In the genomic region with DNA sequence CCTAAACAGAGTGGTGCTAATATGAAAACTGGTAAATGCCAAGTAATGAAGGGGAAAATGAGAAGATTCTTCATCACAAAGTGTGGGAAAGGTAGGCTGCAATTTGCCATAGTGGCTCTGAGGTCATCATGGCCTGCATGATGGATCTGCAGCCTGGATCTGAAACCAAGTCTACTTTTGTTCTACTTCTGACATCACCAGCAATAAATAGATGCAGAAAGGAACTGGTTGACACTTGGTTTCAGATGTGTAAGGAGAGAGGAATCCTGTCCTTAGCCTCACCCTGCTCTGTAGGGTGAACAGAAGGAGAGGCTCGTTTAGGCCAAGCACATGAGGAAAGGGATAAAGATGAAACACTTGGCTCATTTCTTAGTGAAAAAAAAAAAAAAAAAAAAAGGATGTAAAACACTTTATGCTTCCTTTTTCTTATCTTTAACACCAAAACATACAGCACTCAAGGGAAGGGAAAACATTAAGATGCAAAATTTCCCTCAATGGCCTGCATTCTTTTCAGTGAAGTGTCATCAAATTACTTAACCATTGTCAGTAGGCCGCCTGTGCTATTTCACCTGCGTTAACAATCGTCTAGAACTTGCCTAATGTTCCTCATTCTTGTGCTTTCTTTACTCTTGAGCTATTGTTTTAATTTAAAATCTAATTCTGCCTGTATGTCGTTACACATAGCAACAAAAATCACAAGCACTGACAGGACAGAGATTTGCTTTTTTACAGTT, we compare ENCODE assay signal across 10 cellular contexts. TPM values are rescaled to one million over a fixed set of nuclear protein-coding genes. Genes with fewer than 3 reads are reported as not detected.
DNase-seq lines count a peak whose midpoint lies in the region; ATAC-seq, FAIRE-seq and TF ChIP-seq lines count a peak whose summit lies in the region.
"Had no signal": no experiment of that assay in that cellular context is flagged by ENCODE, and none has a peak within 500 bp of the region (broad histone marks: within the 10 kb centered on the region; RNA-seq: fewer than 3 reads in every experiment).

No MANE protein-coding gene starts in this region.

- H3K4me1 ChIP-seq in H1 (replicated peaks in 1 of 4; ENCODE audit: control insufficient read depth in 3 of 4, insufficient read depth in 4 of 4, low read length in 3 of 4): peaks cover 3 to 16% (median 11%) of the 10 kb centered on the region in 4 experiments; a peak in 5 of 7 replicates

- no peak overlapping the region for H3K9ac ChIP-seq in H1 (replicated peaks in 1 of 4; ENCODE audit: extremely low read depth in 1 of 4, low read depth in 3 of 4, low read length in 3 of 4)

- no peak overlapping the region for H3K27ac ChIP-seq in H1 (ENCODE audit: low read depth, low read length)

- no peak overlapping the region for H3K4ac ChIP-seq in H1 (replicated peaks; ENCODE audit: insufficient read length, low read depth, low read length)

- peak overlapping the region; percentile 82; the same call in 1 of the 2 replicates for H2BK5ac ChIP-seq in H1 (ENCODE audit: low read depth, low read length)

- no peak for ATAC-seq in stimulated activated naive CD8-positive, alpha-beta T cell treated with anti-CD3 and anti-CD28 coated beads, Interleukin-15, Interleukin-2, amounts not matched to agents 100 U/mL and 50 U/mL, for 24 hours
- ATAC-seq in HG03342 (IDR thresholded peaks at IDR 0.05; ENCODE audit: unreplicated experiment): peak; percentile 75
- no peak for ATAC-seq in HG02970 (IDR thresholded peaks at IDR 0.05; ENCODE audit: low FRiP score, unreplicated experiment)
- ATAC-seq: activated CD8-positive, alpha-beta T cell treated with anti-CD3 and anti-CD28 coated beads for 36 hours had no signal

- TF ChIP-seq RAD21 in H1 (IDR thresholded peaks at IDR 0.05 in 1 of 2, conservative IDR thresholded peaks at IDR 0.05 in 1 of 2; ENCODE audit: low read depth in 2 of 2, low read length in 2 of 2): no peak

- POLR2A ChIA-PET in H1 (lab: Charles Lee; ENCODE audit: partially characterized antibody): no interaction called here

- no peak overlapping the region for H4K8ac ChIP-seq in H1 (ENCODE audit: extremely low read depth, insufficient read depth, low read length)

- no peaks in the 10 kb centered on the region for H3K79me2 ChIP-seq in H1 (ENCODE audit: control insufficient read depth in 1 of 2, insufficient read depth in 2 of 2, low read length in 2 of 2)

- peak overlapping the region; percentile 18 for H4K5ac ChIP-seq in H1 (ENCODE audit: insufficient read length, low read depth, low read length)

- H3K23me2 ChIP-seq in H1 (ENCODE audit: low read depth, low read length): no peaks in the 10 kb centered on the region

- no peak for TF ChIP-seq POLR2A in H1 (IDR thresholded peaks at IDR 0.05; ENCODE audit: control extremely low read depth in 1 of 2, low read depth in 2 of 2, low read length in 2 of 2)

- no peak overlapping the region for H3K56ac ChIP-seq in H1 (replicated peaks; ENCODE audit: insufficient read length, low read depth, low read length)

- H3K27me3 Mint-ChIP-seq in stimulated activated naive CD8-positive, alpha-beta T cell treated with anti-CD3 and anti-CD28 coated beads, Interleukin-15, Interleukin-2, amounts not matched to agents 100 ng/mL and 50 ng/mL, for 24 hours: no peaks in the 10 kb centered on the region
- H3K27me3 Mint-ChIP-seq in activated T-helper 2 cell treated with anti-CD3 and anti-CD28 coated beads, Interferon-gamma antibody, Interleukin-2, Interleukin-4, amounts not matched to agents 10 μg/mL and 5 μg/mL and 100 μg/mL, durations not matched to agents 14 hours and 24 hours and 36 hours (ENCODE audit: low read depth): peaks cover 3% of the 10 kb centered on the region
- H3K27me3 Mint-ChIP-seq: activated CD8-positive, alpha-beta T cell treated with anti-CD3 and anti-CD28 coated beads for 36 hours had no signal

- peak overlapping the region; percentile 32 to 59; a peak in 3 of 4 replicates for H3K4me2 ChIP-seq in H1 (ENCODE audit: insufficient read depth in 1 of 2, low read depth in 2 of 2, low read length in 2 of 2)

- no peak overlapping the region for H3K4me3 Mint-ChIP-seq in stimulated activated naive CD8-positive, alpha-beta T cell treated with anti-CD3 and anti-CD28 coated beads, Interleukin-15, Interleukin-2, amounts not matched to agents 100 ng/mL and 50 ng/mL, for 24 hours
- no peak overlapping the region for H3K4me3 Mint-ChIP-seq in activated T-helper 2 cell treated with anti-CD3 and anti-CD28 coated beads, Interferon-gamma antibody, Interleukin-2, Interleukin-4, amounts not matched to agents 10 μg/mL and 5 μg/mL and 100 μg/mL, durations not matched to agents 14 hours and 24 hours and 36 hours (ENCODE audit: low read depth)
- H3K4me3 Mint-ChIP-seq: activated CD8-positive, alpha-beta T cell treated with anti-CD3 and anti-CD28 coated beads for 36 hours had no signal

- WGBS in H1 (ENCODE audit: extremely low coverage in 1 of 2, insufficient coverage in 1 of 2, insufficient read length in 1 of 2, insufficient replicate concordance in 2 of 2, low coverage in 1 of 2, low lambda C conversion rate in 2 of 2, missing lambda C conversion rate in 1 of 2), 2 experiments: 15% methylated on average over 5 of the region's 5 CpGs; no CpG with 5 or more reads in 1 of the 2 experiments

- no peak overlapping the region for H3K23ac ChIP-seq in H1 (ENCODE audit: insufficient read length)

- H3K4me1 Mint-ChIP-seq in stimulated activated naive CD8-positive, alpha-beta T cell treated with anti-CD3 and anti-CD28 coated beads, Interleukin-15, Interleukin-2, amounts not matched to agents 100 ng/mL and 50 ng/mL, for 24 hours (ENCODE audit: low read depth): peaks cover 9% of the 10 kb centered on the region
- no peaks in the 10 kb centered on the region for H3K4me1 Mint-ChIP-seq in activated T-helper 2 cell treated with anti-CD3 and anti-CD28 coated beads, Interferon-gamma antibody, Interleukin-2, Interleukin-4, amounts not matched to agents 10 μg/mL and 5 μg/mL and 100 μg/mL, durations not matched to agents 14 hours and 24 hours and 36 hours (ENCODE audit: low read depth)

- H2AK5ac ChIP-seq in H1 (ENCODE audit: low read depth, low read length): peak overlapping the region; percentile 92

- intact Hi-C loops in activated T-helper 2 cell treated with anti-CD3 and anti-CD28 coated beads, Interferon-gamma antibody, Interleukin-2, Interleukin-4, amounts not matched to agents 10 μg/mL and 5 μg/mL and 100 μg/mL, durations not matched to agents 14 hours and 24 hours and 36 hours (cut with micrococcal nuclease): no loop called here

- no peaks in the 10 kb centered on the region for H3K27me3 ChIP-seq in H1 (replicated peaks in 1 of 4; ENCODE audit: control insufficient read depth in 3 of 4, extremely low read depth in 1 of 4, insufficient read depth in 3 of 4, low read length in 3 of 4)

- no peak for FAIRE-seq in H1 (lab: Jason Lieb, UNC)

- H2BK15ac ChIP-seq in H1 (ENCODE audit: low read length): no peak overlapping the region

- H4K20me1 ChIP-seq in H1 (replicated peaks in 1 of 2; ENCODE audit: control insufficient read depth in 1 of 2, insufficient read depth in 2 of 2, low read length in 2 of 2): no peaks in the 10 kb centered on the region

- H3K27ac Mint-ChIP-seq in stimulated activated naive CD8-positive, alpha-beta T cell treated with anti-CD3 and anti-CD28 coated beads, Interleukin-15, Interleukin-2, amounts not matched to agents 100 ng/mL and 50 ng/mL, for 24 hours: peak overlapping the region; percentile 2
- no peak overlapping the region for H3K27ac Mint-ChIP-seq in activated T-helper 2 cell treated with anti-CD3 and anti-CD28 coated beads, Interferon-gamma antibody, Interleukin-2, Interleukin-4, amounts not matched to agents 10 μg/mL and 5 μg/mL and 100 μg/mL, durations not matched to agents 14 hours and 24 hours and 36 hours
- H3K27ac Mint-ChIP-seq: activated CD8-positive, alpha-beta T cell treated with anti-CD3 and anti-CD28 coated beads for 36 hours had no signal

- H2BK20ac ChIP-seq in H1 (ENCODE audit: low read length): 0 out of 2 replicates have a peak overlapping the region, but pooled peaks have one; percentile 82

- no peak for TF ChIP-seq EP300 in H1 (IDR thresholded peaks at IDR 0.05; ENCODE audit: borderline replicate concordance in 1 of 2, low read depth in 2 of 2, low read length in 2 of 2)

- no peaks in the 10 kb centered on the region for H3K36me3 ChIP-seq in H1 (ENCODE audit: control insufficient read depth in 2 of 4, insufficient read depth in 4 of 4, low read length in 3 of 4)

- H3K9me3 ChIP-seq in H1 (ENCODE audit: insufficient read depth in 2 of 2, low read depth in 1 of 2, low read length in 1 of 2): no peaks in the 10 kb centered on the region

- H4K91ac ChIP-seq in H1 (replicated peaks; ENCODE audit: insufficient read length, low read length): peak overlapping the region; percentile 58

- H3K4me3 ChIP-seq in H1 (ENCODE audit: extremely low read depth in 1 of 4, insufficient read depth in 2 of 4, low read depth in 3 of 4, low read length in 4 of 4): no peak overlapping the region; a peak in 1 of 8 replicates

- no peaks in the 10 kb centered on the region for H3K79me1 ChIP-seq in H1 (ENCODE audit: low read depth, low read length)

- CTCF ChIA-PET in H1 (lab: Charles Lee; ENCODE audit: partially characterized antibody): interaction anchor here (0.6 to 1.1 kb wide), 3 partner anchors 88 to 296 kb away, joined by 3 to 4 read pairs (median 4); no protein-coding TSS in a partner anchor

- no peak for TF ChIP-seq CTCF in H1 (IDR thresholded peaks at IDR 0.05; ENCODE audit: control extremely low read depth in 1 of 3, insufficient read depth in 1 of 3, low read depth in 1 of 3, low read length in 3 of 3)

- no peak for DNase-seq in stimulated activated naive CD8-positive, alpha-beta T cell treated with anti-CD3 and anti-CD28 coated beads, Interleukin-15, Interleukin-2, amounts not matched to agents 100 U/mL and 50 U/mL, for 24 hours
- DNase-seq in H1 (ENCODE audit: low read depth in 1 of 2, low spot score in 2 of 2): no peak
- DNase-seq in glomerular visceral epithelial cell (ENCODE audit: extremely low spot score): no peak
- DNase-seq in activated T-helper 2 cell treated with anti-CD3 and anti-CD28 coated beads, Interferon-gamma antibody, Interleukin-2, Interleukin-4, amounts not matched to agents 10 μg/mL and 5 μg/mL and 100 μg/mL, durations not matched to agents 14 hours and 24 hours and 36 hours (ENCODE audit: low spot score): no peak
- DNase-seq in activated CD8-positive, alpha-beta memory T cell treated with anti-CD3 and anti-CD28 coated beads for 24 hours: no peak
- DNase-seq: activated CD8-positive, alpha-beta T cell treated with anti-CD3 and anti-CD28 coated beads for 36 hours; left cardiac atrium had no signal

- no peak overlapping the region for H2BK120ac ChIP-seq in H1 (replicated peaks; ENCODE audit: low read depth, low read length)

- H2BK12ac ChIP-seq in H1 (ENCODE audit: low read depth, low read length): peak overlapping the region; percentile 96

- peak overlapping the region; percentile 71 for H3K18ac ChIP-seq in H1 (ENCODE audit: extremely low read depth, low read length)

- H3K14ac ChIP-seq in H1 (ENCODE audit: insufficient read length): no peak overlapping the region

- no peaks in the 10 kb centered on the region for H3K36me3 Mint-ChIP-seq in stimulated activated naive CD8-positive, alpha-beta T cell treated with anti-CD3 and anti-CD28 coated beads, Interleukin-15, Interleukin-2, amounts not matched to agents 100 ng/mL and 50 ng/mL, for 24 hours (ENCODE audit: low read depth)
- no peaks in the 10 kb centered on the region for H3K36me3 Mint-ChIP-seq in activated T-helper 2 cell treated with anti-CD3 and anti-CD28 coated beads, Interferon-gamma antibody, Interleukin-2, Interleukin-4, amounts not matched to agents 10 μg/mL and 5 μg/mL and 100 μg/mL, durations not matched to agents 14 hours and 24 hours and 36 hours (ENCODE audit: low read depth)

- peak overlapping the region; percentile 17; the same call in 1 of the 2 replicates for H2AFZ ChIP-seq in H1 (ENCODE audit: low read length)

- no peaks in the 10 kb centered on the region for H3K9me3 Mint-ChIP-seq in stimulated activated naive CD8-positive, alpha-beta T cell treated with anti-CD3 and anti-CD28 coated beads, Interleukin-15, Interleukin-2, amounts not matched to agents 100 ng/mL and 50 ng/mL, for 24 hours
- no peaks in the 10 kb centered on the region for H3K9me3 Mint-ChIP-seq in activated T-helper 2 cell treated with anti-CD3 and anti-CD28 coated beads, Interferon-gamma antibody, Interleukin-2, Interleukin-4, amounts not matched to agents 10 μg/mL and 5 μg/mL and 100 μg/mL, durations not matched to agents 14 hours and 24 hours and 36 hours
- H3K9me3 Mint-ChIP-seq: activated CD8-positive, alpha-beta T cell treated with anti-CD3 and anti-CD28 coated beads for 36 hours had no signal

RNA-seq across cellular contexts. Expression of gene NEB, which starts 3.9 kb away (rescaled TPM):
- 2.5 and 2.6 TPM in 2 replicates for total RNA-seq in H1 (2021; fragmentation: NEBNext Ultra II Directional; extraction: Animal tissue kit (Norgen Biotek cat#: 25700))
- polyA plus RNA-seq in H1 (2011; rRNA removed): 1.4 and 1.5 TPM in 2 replicates
- polyA plus RNA-seq in H1 (2011; cell fraction: cytosol; rRNA removed): 1.7 TPM
- 6.3 TPM for polyA plus RNA-seq in H1 (2011; cell fraction: nucleus; rRNA removed)
- 1.7 to 3.0 TPM (median 2.1 TPM) in 4 replicates for polyA plus RNA-seq in H1 (2012, experiment 1 of 2)
- polyA plus RNA-seq in H1 (2012, experiment 2 of 2): 0.07 TPM
- 2.0 TPM for polyA plus RNA-seq in H1 (2013, experiment 1 of 2)
- polyA plus RNA-seq in H1 (2013, experiment 2 of 2): 1.9 TPM
- 4.4 and 6.7 TPM in 2 replicates for polyA minus RNA-seq in H1 (2011; rRNA and poly(A)+ RNA removed)
- polyA minus RNA-seq in H1 (2011; cell fraction: cytosol; rRNA and poly(A)+ RNA removed): 2.4 TPM
- polyA minus RNA-seq in H1 (2011; cell fraction: nucleus; rRNA and poly(A)+ RNA removed): 15.8 TPM
- total RNA-seq in activated T-helper 2 cell treated with anti-CD3 and anti-CD28 coated beads, Interferon-gamma antibody, Interleukin-2, Interleukin-4, amounts not matched to agents 10 μg/mL and 5 μg/mL and 100 μg/mL, durations not matched to agents 14 hours and 24 hours and 36 hours: 0.14 and 0.27 TPM in 2 replicates
